31 cellular contexts compared by ENCODE assay signal in genomic region chr11:82458147-82458546, GRCh38.
DNase-seq lines count a peak whose midpoint lies in the region; TF ChIP-seq lines count a peak whose summit lies in the region.
"Had no signal": no experiment of that assay in that cellular context is flagged by ENCODE, and none has a peak within 500 bp of the region (broad histone marks: within the 10 kb centered on the region; RNA-seq: fewer than 3 reads in every experiment).

No MANE protein-coding gene starts in this region.

- no peak overlapping the region for H3K9ac ChIP-seq in mesendoderm (ENCODE audit: low read length)
- H3K9ac ChIP-seq in neural cell (ENCODE audit: low read length) = no peak overlapping the region
- H3K9ac ChIP-seq: BLaER1; BLaER1 treated with 17β-estradiol and CSF1 and Interleukin-3, amounts not matched to agents 10 nM and 100 nM had no signal

- intact Hi-C loops in esophagus muscularis mucosa (cut with DNase I) = no loop called here

- H2BK5ac ChIP-seq in mesendoderm (ENCODE audit: low read length) = no peak overlapping the region

- H3K18ac ChIP-seq in mesendoderm (ENCODE audit: low read length) = no peak overlapping the region

- no peaks in the 10 kb centered on the region for H3K4me1 ChIP-seq in mesendoderm (ENCODE audit: control insufficient read depth, low read depth, low read length)
- H3K4me1 ChIP-seq in esophagus muscularis mucosa = no peaks in the 10 kb centered on the region
- H3K4me1 ChIP-seq: A549; BE2C; BLaER1; BLaER1 treated with 17β-estradiol and CSF1 and Interleukin-3, amounts not matched to agents 10 nM and 100 nM; Caco-2 had no signal

- TF ChIP-seq RAD21 in neural cell (conservative IDR thresholded peaks at IDR 0.05) = peak; percentile 32

- DNase-seq in NCI-H1417 (lab: John Stamatoyannopoulos, UW) = peak in 2 of 3 experiments; percentile 2 to 35
- DNase-seq in NCI-H1417 treated with DMSO at 0.1 percent for 48 hours (lab: John Stamatoyannopoulos, UW) = no peak
- DNase-seq in NCI-H69 (lab: John Stamatoyannopoulos, UW) = peak; percentile 18
- DNase-seq in mesendoderm = peak; percentile 10
- no peak for DNase-seq in activated T-cell treated with anti-CD3 and anti-CD28 coated beads, Interleukin-2, amount 50 U/mL, for 1 hour
- DNase-seq in middle frontal gyrus (ENCODE audit: extremely low spot score, low spot score) = no peak
- DNase-seq in esophagus muscularis mucosa (ENCODE audit: extremely low spot score) = no peak
- DNase-seq: 8988T; ACHN; AML-193; BE2C; C1 segment of cervical spinal cord; Caco-2; Calu3; CD4-positive, alpha-beta memory T cell; CD4-positive, alpha-beta T cell; CD4-positive, CD25-positive, alpha-beta regulatory T cell; CD8-positive, alpha-beta memory T cell; CD8-positive, alpha-beta T cell; DMS 273 treated with DMSO at 0.1 percent for 48 hours; DMS153; DMS79; DMS79 treated with DMSO at 0.1 percent for 48 hours; DND-41; EL had no signal

- H2AFZ ChIP-seq in neural cell (ENCODE audit: low read depth, low read length) = no peak overlapping the region

- H3K4me3 ChIP-seq in mesendoderm (ENCODE audit: low read length) = no peak overlapping the region
- peak overlapping the region; percentile 30 for H3K4me3 ChIP-seq in neural cell (ENCODE audit: low read length)
- no peak overlapping the region for H3K4me3 ChIP-seq in esophagus muscularis mucosa
- H3K4me3 ChIP-seq: A549; BLaER1; BLaER1 treated with 17β-estradiol and CSF1 and Interleukin-3, amounts not matched to agents 10 nM and 100 nM had no signal

- TF ChIP-seq CTCF in neural cell (IDR thresholded peaks at IDR 0.05; ENCODE audit: poor library complexity, severe bottlenecking) (peak; percentile 29), esophagus muscularis mucosa (IDR thresholded peaks at IDR 0.05) (no peak)

- TF ChIP-seq EP300 in neural cell (conservative IDR thresholded peaks at IDR 0.05; ENCODE audit: poor library complexity, severe bottlenecking) = peak; percentile 49
- TF ChIP-seq EP300 in esophagus muscularis mucosa (IDR thresholded peaks at IDR 0.05) = no peak

- H3K9me3 ChIP-seq in neural cell (ENCODE audit: low read length) = no peaks in the 10 kb centered on the region
- no peaks in the 10 kb centered on the region for H3K9me3 ChIP-seq in esophagus muscularis mucosa
- H3K9me3 ChIP-seq: A549; BE2C; BLaER1; BLaER1 treated with 17β-estradiol and CSF1 and Interleukin-3, amounts not matched to agents 10 nM and 100 nM; Caco-2 had no signal

- H3F3A ChIP-seq in neural cell (ENCODE audit: insufficient read depth, low read length, poor library complexity, severe bottlenecking) = peaks cover 17% of the 10 kb centered on the region

- no CpG with 5 or more reads among the region's 1 CpG for WGBS in mesendoderm (ENCODE audit: extremely low coverage, insufficient coverage, low lambda C conversion rate)
- 83% methylated on average over 1 of the region's 1 CpG for WGBS in esophagus muscularis mucosa

- no peak overlapping the region for H2BK120ac ChIP-seq in mesendoderm (ENCODE audit: low read depth, low read length)

- no peaks in the 10 kb centered on the region for H3K79me1 ChIP-seq in mesendoderm (ENCODE audit: low read length)

- no peak overlapping the region for H3K23ac ChIP-seq in mesendoderm (ENCODE audit: low read length)

- H3K27me3 ChIP-seq in mesendoderm (ENCODE audit: insufficient read depth, low read length, poor library complexity) (no peaks in the 10 kb centered on the region), neural cell (ENCODE audit: insufficient read depth, low read depth, low read length) (no peaks in the 10 kb centered on the region), esophagus muscularis mucosa (no peaks in the 10 kb centered on the region)
- H3K27me3 ChIP-seq: BE2C; BLaER1; BLaER1 treated with 17β-estradiol and CSF1 and Interleukin-3, amounts not matched to agents 10 nM and 100 nM had no signal

- H4K8ac ChIP-seq in mesendoderm (ENCODE audit: low read depth, low read length) = no peak overlapping the region

- H2BK15ac ChIP-seq in mesendoderm (replicated peaks; ENCODE audit: low read depth) = no peak overlapping the region

- H4K5ac ChIP-seq in mesendoderm (ENCODE audit: low read length) = no peak overlapping the region

- no peak overlapping the region for H2AK5ac ChIP-seq in mesendoderm (ENCODE audit: low read length)

- H3K56ac ChIP-seq in mesendoderm (ENCODE audit: low read length) = no peak overlapping the region

- H3K4ac ChIP-seq in mesendoderm (ENCODE audit: low read depth, low read length) = no peak overlapping the region

- H4K20me1 ChIP-seq in neural cell (ENCODE audit: insufficient read depth) = no peaks in the 10 kb centered on the region
- H4K20me1 ChIP-seq: BLaER1; BLaER1 treated with 17β-estradiol and CSF1 and Interleukin-3, amounts not matched to agents 10 nM and 100 nM had no signal

- H3K4me2 ChIP-seq in mesendoderm (ENCODE audit: low read length) (no peak overlapping the region), neural cell (ENCODE audit: low read length) (peak overlapping the region; percentile 46)
- H3K4me2 ChIP-seq: A549; BLaER1; BLaER1 treated with 17β-estradiol and CSF1 and Interleukin-3, amounts not matched to agents 10 nM and 100 nM had no signal

- TF ChIP-seq POLR2A in esophagus muscularis mucosa (IDR thresholded peaks at IDR 0.05; ENCODE audit: low read depth) = no peak

- H3K27ac ChIP-seq in mesendoderm (ENCODE audit: low read depth, low read length) = no peak overlapping the region
- peak overlapping the region; percentile 57 for H3K27ac ChIP-seq in neural cell (ENCODE audit: low read length)
- H3K27ac ChIP-seq in esophagus muscularis mucosa (replicated peaks in 1 of 4) = no peak overlapping the region
- H3K27ac ChIP-seq: 22Rv1; A549; BLaER1; BLaER1 treated with 17β-estradiol and CSF1 and Interleukin-3, amounts not matched to agents 10 nM and 100 nM; C4-2B had no signal

- no peaks in the 10 kb centered on the region for H3K36me3 ChIP-seq in mesendoderm (ENCODE audit: control insufficient read depth, insufficient read depth, low read length)
- H3K36me3 ChIP-seq in neural cell (ENCODE audit: insufficient read depth, low read length) = no peaks in the 10 kb centered on the region
- no peaks in the 10 kb centered on the region for H3K36me3 ChIP-seq in esophagus muscularis mucosa
- H3K36me3 ChIP-seq: BE2C; BLaER1; BLaER1 treated with 17β-estradiol and CSF1 and Interleukin-3, amounts not matched to agents 10 nM and 100 nM had no signal

- no peaks in the 10 kb centered on the region for H3K9me2 ChIP-seq in neural cell (ENCODE audit: insufficient read depth, low read length)

- H3K79me2 ChIP-seq in mesendoderm (ENCODE audit: control insufficient read depth, insufficient read depth, low read length) = no peaks in the 10 kb centered on the region
- no peaks in the 10 kb centered on the region for H3K79me2 ChIP-seq in neural cell (replicated peaks; ENCODE audit: insufficient read depth, low read length)

TF ChIP-seq in neural cell, 6 proteins besides CTCF, POLR2A, EP300 and RAD21:
- TF ChIP-seq, protein P1, sequence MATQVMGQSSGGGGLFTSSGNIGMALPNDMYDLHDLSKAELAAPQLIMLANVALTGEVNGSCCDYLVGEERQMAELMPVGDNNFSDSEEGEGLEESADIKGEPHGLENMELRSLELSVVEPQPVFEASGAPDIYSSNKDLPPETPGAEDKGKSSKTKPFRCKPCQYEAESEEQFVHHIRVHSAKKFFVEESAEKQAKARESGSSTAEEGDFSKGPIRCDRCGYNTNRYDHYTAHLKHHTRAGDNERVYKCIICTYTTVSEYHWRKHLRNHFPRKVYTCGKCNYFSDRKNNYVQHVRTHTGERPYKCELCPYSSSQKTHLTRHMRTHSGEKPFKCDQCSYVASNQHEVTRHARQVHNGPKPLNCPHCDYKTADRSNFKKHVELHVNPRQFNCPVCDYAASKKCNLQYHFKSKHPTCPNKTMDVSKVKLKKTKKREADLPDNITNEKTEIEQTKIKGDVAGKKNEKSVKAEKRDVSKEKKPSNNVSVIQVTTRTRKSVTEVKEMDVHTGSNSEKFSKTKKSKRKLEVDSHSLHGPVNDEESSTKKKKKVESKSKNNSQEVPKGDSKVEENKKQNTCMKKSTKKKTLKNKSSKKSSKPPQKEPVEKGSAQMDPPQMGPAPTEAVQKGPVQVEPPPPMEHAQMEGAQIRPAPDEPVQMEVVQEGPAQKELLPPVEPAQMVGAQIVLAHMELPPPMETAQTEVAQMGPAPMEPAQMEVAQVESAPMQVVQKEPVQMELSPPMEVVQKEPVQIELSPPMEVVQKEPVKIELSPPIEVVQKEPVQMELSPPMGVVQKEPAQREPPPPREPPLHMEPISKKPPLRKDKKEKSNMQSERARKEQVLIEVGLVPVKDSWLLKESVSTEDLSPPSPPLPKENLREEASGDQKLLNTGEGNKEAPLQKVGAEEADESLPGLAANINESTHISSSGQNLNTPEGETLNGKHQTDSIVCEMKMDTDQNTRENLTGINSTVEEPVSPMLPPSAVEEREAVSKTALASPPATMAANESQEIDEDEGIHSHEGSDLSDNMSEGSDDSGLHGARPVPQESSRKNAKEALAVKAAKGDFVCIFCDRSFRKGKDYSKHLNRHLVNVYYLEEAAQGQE (IDR thresholded peaks at IDR 0.05; ENCODE audit: borderline replicate concordance) = peak; percentile 90
- TF ChIP-seq MXI1 (conservative IDR thresholded peaks at IDR 0.05; ENCODE audit: poor library complexity, severe bottlenecking) (no peak), POLR2AphosphoS5 (IDR thresholded peaks at IDR 0.05) (peak; percentile 64)

Comparison
In these comparisons a context has a peak if more than half of its experiments do, and no peak if none do; other contexts are left out.
1. DNase-seq: peak in NCI-H1417 (2 of 3), NCI-H69 (single experiment) and mesendoderm (single experiment); none in NCI-H1417 treated with DMSO at 0.1 percent for 48 hours (single experiment), activated T-cell treated with anti-CD3 and anti-CD28 coated beads, Interleukin-2, amount 50 U/mL, for 1 hour (single experiment), middle frontal gyrus (single experiment) and esophagus muscularis mucosa (single experiment).